13 cellular contexts compared by ENCODE assay signal in genomic region chr4:169437299-169438047, GRCh38.
DNase-seq lines count a peak whose midpoint lies in the region; ATAC-seq and TF ChIP-seq lines count a peak whose summit lies in the region.
"Had no signal": no experiment of that assay in that cellular context is flagged by ENCODE, and none has a peak within 500 bp of the region (broad histone marks: within the 10 kb centered on the region; RNA-seq: fewer than 3 reads in every experiment).

No MANE protein-coding gene starts in this region.

- no peaks in the 10 kb centered on the region for H4K20me1 ChIP-seq in smooth muscle cell (ENCODE audit: low read depth)

- no peaks in the 10 kb centered on the region for H3F3A ChIP-seq in smooth muscle cell (ENCODE audit: low read depth)

- H3K36me3 ChIP-seq in smooth muscle cell (ENCODE audit: low read depth), result no peaks in the 10 kb centered on the region
- H3K36me3 ChIP-seq in right atrium auricular region, result no peaks in the 10 kb centered on the region

- peaks cover 9% of the 10 kb centered on the region for H3K4me1 ChIP-seq in smooth muscle cell (ENCODE audit: low read depth)
- peaks cover 0 to 18% of the 10 kb centered on the region in 2 donors for H3K4me1 ChIP-seq in right atrium auricular region
- no peaks in the 10 kb centered on the region for H3K4me1 ChIP-seq in foreskin keratinocyte

- H3K9me3 ChIP-seq in smooth muscle cell (replicated peaks; ENCODE audit: low read depth) (no peaks in the 10 kb centered on the region), right atrium auricular region (no peaks in the 10 kb centered on the region)
- H3K9me3 ChIP-seq: mucosa of descending colon had no signal

- no peak overlapping the region for H3K4me2 ChIP-seq in smooth muscle cell
- H3K4me2 ChIP-seq: PC-9 had no signal

- H3K9ac ChIP-seq in smooth muscle cell (ENCODE audit: low read depth), result no peak overlapping the region

- H3K27me3 Mint-ChIP-seq in nephron (ENCODE audit: low read depth), result no peaks in the 10 kb centered on the region

- TF ChIP-seq CTCF in nephron (IDR thresholded peaks at IDR 0.05; ENCODE audit: unreplicated experiment in 3 of 3) (no peak), smooth muscle cell (IDR thresholded peaks at IDR 0.05; ENCODE audit: borderline replicate concordance, insufficient read depth, poor library complexity, severe bottlenecking) (no peak), right atrium auricular region (IDR thresholded peaks at IDR 0.05) (no peak), foreskin keratinocyte (conservative IDR thresholded peaks at IDR 0.05) (no peak)

- H3K4me3 ChIP-seq in smooth muscle cell (no peak overlapping the region), right atrium auricular region (no peak overlapping the region)
- H3K4me3 ChIP-seq: dorsolateral prefrontal cortex, mucosa of descending colon, PC-9 had no signal

- WGBS in smooth muscle cell (ENCODE audit: low lambda C conversion rate), result 86% methylated on average over 7 of the region's 7 CpGs

- DNase-seq in smooth muscle cell (lab: John Stamatoyannopoulos, UW; ENCODE audit: unreplicated experiment), result no peak
- no peak for DNase-seq in right atrium auricular region (ENCODE audit: low spot score)
- no peak for DNase-seq in foreskin keratinocyte
- DNase-seq in NCI-H1436 (lab: John Stamatoyannopoulos, UW), result no peak
- DNase-seq: activated CD4-positive, alpha-beta T cell treated with anti-CD3 and anti-CD28 coated beads for 1 hour; activated naive CD4-positive, alpha-beta T cell treated with anti-CD3 and anti-CD28 coated beads, Interleukin-2, amount 50 U/mL, for 16 hours; dorsolateral prefrontal cortex; mucosa of descending colon; PC-9 had no signal

- H3K9me3 Mint-ChIP-seq in nephron, result peaks cover 5% of the 10 kb centered on the region

- H3K27me3 ChIP-seq in smooth muscle cell (ENCODE audit: low read depth), result no peaks in the 10 kb centered on the region
- H3K27me3 ChIP-seq in right atrium auricular region, result no peaks in the 10 kb centered on the region
- H3K27me3 ChIP-seq in foreskin keratinocyte, result no peaks in the 10 kb centered on the region
- H3K27me3 ChIP-seq: dorsolateral prefrontal cortex had no signal

- H3K4me3 Mint-ChIP-seq in nephron, result no peak overlapping the region

- peaks cover 15% of the 10 kb centered on the region for H3K36me3 Mint-ChIP-seq in nephron (ENCODE audit: low read depth)

- ATAC-seq in GM18909 (IDR thresholded peaks at IDR 0.05; ENCODE audit: poor library complexity, unreplicated experiment), result peak; percentile 91
- ATAC-seq in GM21619 (IDR thresholded peaks at IDR 0.05; ENCODE audit: unreplicated experiment), result peak; percentile 87
- ATAC-seq in HG03139 (IDR thresholded peaks at IDR 0.05; ENCODE audit: unreplicated experiment), result peak; percentile 83
- no peak for ATAC-seq in foreskin keratinocyte
- ATAC-seq: mucosa of descending colon had no signal

- H3K27ac Mint-ChIP-seq in nephron, result peak overlapping the region; percentile 90 to 93 (median 90)

- H2AFZ ChIP-seq in smooth muscle cell (ENCODE audit: low read depth), result no peak overlapping the region
- H2AFZ ChIP-seq: PC-9 had no signal

- peaks cover 3% of the 10 kb centered on the region for H3K79me2 ChIP-seq in smooth muscle cell (ENCODE audit: low read depth)

- H3K4me1 Mint-ChIP-seq in nephron, result peaks cover 35% of the 10 kb centered on the region

- H3K27ac ChIP-seq in smooth muscle cell (ENCODE audit: low read depth) (no peak overlapping the region), right atrium auricular region (no peak overlapping the region), foreskin keratinocyte (no peak overlapping the region)
- H3K27ac ChIP-seq: PC-9 had no signal
